ENCODE assay signal across 8 cellular contexts in the genomic region with DNA sequence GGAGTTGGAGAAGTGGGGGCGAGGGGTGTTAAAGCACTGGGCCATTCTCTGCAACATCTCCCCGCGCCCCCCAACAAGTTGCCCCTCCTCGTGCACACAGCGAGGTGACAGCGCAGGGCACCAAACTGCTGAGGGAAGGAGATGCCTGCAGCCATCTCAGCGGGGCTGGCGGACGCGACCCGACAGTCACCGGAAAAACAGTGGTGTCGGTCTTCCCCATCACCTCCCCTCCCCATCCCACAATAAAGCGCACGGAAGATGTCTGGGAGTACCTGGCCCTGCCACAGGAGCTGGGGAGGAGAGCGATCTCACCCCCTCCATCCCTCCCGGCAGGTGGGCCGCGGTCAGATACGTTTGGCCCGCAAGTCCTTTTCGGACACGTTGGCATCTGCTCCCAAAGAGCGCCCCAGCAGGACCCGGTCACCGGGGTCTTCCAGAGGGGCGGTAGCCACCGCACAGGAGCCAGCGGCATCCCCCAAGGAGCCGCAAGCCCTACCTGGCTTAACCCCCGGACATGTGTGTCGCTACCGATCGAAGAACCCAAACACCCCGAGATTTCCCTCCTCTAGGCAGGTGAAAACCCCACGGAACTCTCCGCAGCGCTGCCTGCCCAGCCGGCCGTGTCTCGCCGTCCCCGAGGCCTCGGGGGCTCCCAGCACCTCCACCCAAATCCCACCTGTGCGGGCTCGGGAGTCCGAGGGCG. TPM values are rescaled to one million over a fixed set of nuclear protein-coding genes. Genes with fewer than 3 reads are reported as not detected.
DNase-seq lines count a peak whose midpoint lies in the region; FAIRE-seq and TF ChIP-seq lines count a peak whose summit lies in the region.

No MANE protein-coding gene starts in this region.

- peak overlapping the region in 5 of 8 donors; percentile 15 to 61 (median 38) for H3K4me3 Mint-ChIP-seq in CD4-positive, alpha-beta memory T cell
- H3K4me3 Mint-ChIP-seq in HFFc6 = peak overlapping the region; percentile 98
- H3K4me3 Mint-ChIP-seq in activated naive CD8-positive, alpha-beta T cell = peak overlapping the region; percentile 71

- no peaks in the 10 kb centered on the region for H4K20me1 ChIP-seq in keratinocyte (ENCODE audit: control insufficient read depth, extremely low read depth, insufficient read depth, low read length)

- H3K27me3 Mint-ChIP-seq in CD4-positive, alpha-beta memory T cell = peaks cover 40 to 47% of the 10 kb centered on the region in 2 donors
- no peaks in the 10 kb centered on the region; the same call in 1 of the 2 replicates for H3K27me3 Mint-ChIP-seq in HFFc6 (ENCODE audit: insufficient read depth)
- peaks cover 36% of the 10 kb centered on the region for H3K27me3 Mint-ChIP-seq in activated naive CD8-positive, alpha-beta T cell

- H3K4me1 Mint-ChIP-seq in CD4-positive, alpha-beta memory T cell = peaks cover 0 to 20% (median 8%) of the 10 kb centered on the region in 4 donors
- peaks cover 68% of the 10 kb centered on the region for H3K4me1 Mint-ChIP-seq in HFFc6 (ENCODE audit: low read depth)
- peaks cover 11% of the 10 kb centered on the region for H3K4me1 Mint-ChIP-seq in activated naive CD8-positive, alpha-beta T cell (ENCODE audit: low read depth)

- peak overlapping the region; percentile 72 for H3K9ac ChIP-seq in keratinocyte (ENCODE audit: control insufficient read depth, extremely low read depth, insufficient read depth, low read length)

- CTCF ChIA-PET in CD4-positive, alpha-beta memory T cell (lab: Charles Lee; ENCODE audit: partially characterized antibody) = no interaction called here

- H3K27ac ChIP-seq in CD4-positive, alpha-beta memory T cell (ENCODE audit: low read depth, low read length) = no peak overlapping the region
- H3K27ac ChIP-seq in keratinocyte (ENCODE audit: control insufficient read depth, insufficient read depth, low read length) = peak overlapping the region; percentile 25
- H3K27ac ChIP-seq in testis = peak overlapping the region in 1 of 2 donors; percentile 30

- FAIRE-seq in keratinocyte (lab: Jason Lieb, UNC) = no peak

- peak overlapping the region; percentile 64 for H2AFZ ChIP-seq in keratinocyte (ENCODE audit: control insufficient read depth, low read length)

- no peak for DNase-seq in CD4-positive, alpha-beta memory T cell
- DNase-seq in HFFc6 = no peak
- DNase-seq in keratinocyte (ENCODE audit: low read depth, low spot score) = no peak
- no peak for DNase-seq in testis
- no peak for DNase-seq in SKM-1 treated with dmso at 0.1 percent for 144 hours (lab: John Stamatoyannopoulos, UW; ENCODE audit: unreplicated experiment)
- DNase-seq in occipital lobe (lab: John Stamatoyannopoulos, UW) = no peak
- DNase-seq in activated CD4-positive, CD25-positive, alpha-beta regulatory T cell treated with anti-CD3 and anti-CD28 coated beads, Interleukin-2, amount 50 U/mL, for 72 hours = no peak

- H3K27me3 ChIP-seq in CD4-positive, alpha-beta memory T cell (ENCODE audit: insufficient read depth, low read length) = peaks cover 16% of the 10 kb centered on the region
- H3K27me3 ChIP-seq in keratinocyte (ENCODE audit: control insufficient read depth, extremely low read depth, insufficient read depth, low read length) (no peaks in the 10 kb centered on the region), testis (no peaks in the 10 kb centered on the region)

- H3K9me1 ChIP-seq in keratinocyte (ENCODE audit: control insufficient read depth, extremely low read depth, insufficient read depth, low read length) = no peaks in the 10 kb centered on the region

- no peaks in the 10 kb centered on the region for H3K36me3 Mint-ChIP-seq in CD4-positive, alpha-beta memory T cell
- peaks cover 26% of the 10 kb centered on the region for H3K36me3 Mint-ChIP-seq in HFFc6 (ENCODE audit: low read depth)
- H3K36me3 Mint-ChIP-seq in activated naive CD8-positive, alpha-beta T cell = no peaks in the 10 kb centered on the region

- H3K4me2 ChIP-seq in keratinocyte (ENCODE audit: control insufficient read depth, extremely low read depth, insufficient read depth, low read depth, low read length) = peak overlapping the region; percentile 89

- no peaks in the 10 kb centered on the region for H3K36me3 ChIP-seq in CD4-positive, alpha-beta memory T cell (ENCODE audit: insufficient read depth, low read length)
- H3K36me3 ChIP-seq in keratinocyte (ENCODE audit: control insufficient read depth in 2 of 2, extremely low read depth in 1 of 2, insufficient read depth in 2 of 2, low read length in 2 of 2) (no peaks in the 10 kb centered on the region), testis (ENCODE audit: low read depth, missing control alignments) (no peaks in the 10 kb centered on the region)

- dilution Hi-C loops in keratinocyte (cut with MboI; ENCODE audit: extremely low pct_ligation_motif_present, low sequenced_read_pairs) = no loop called here

- peak overlapping the region in 1 of 7 donors; percentile 25 for H3K27ac Mint-ChIP-seq in CD4-positive, alpha-beta memory T cell
- peak overlapping the region; percentile 44 for H3K27ac Mint-ChIP-seq in HFFc6
- H3K27ac Mint-ChIP-seq in activated naive CD8-positive, alpha-beta T cell = no peak overlapping the region

- peaks cover 0 to 5% (median 0%) of the 10 kb centered on the region in 8 donors for H3K9me3 Mint-ChIP-seq in CD4-positive, alpha-beta memory T cell
- peaks cover 13% of the 10 kb centered on the region; the same call in 1 of the 2 replicates for H3K9me3 Mint-ChIP-seq in HFFc6
- H3K9me3 Mint-ChIP-seq in activated naive CD8-positive, alpha-beta T cell (ENCODE audit: low read depth) = no peaks in the 10 kb centered on the region

- no peaks in the 10 kb centered on the region for H3K9me3 ChIP-seq in CD4-positive, alpha-beta memory T cell (ENCODE audit: control insufficient read depth in 1 of 2, low read length in 2 of 2)
- H3K9me3 ChIP-seq in keratinocyte (ENCODE audit: control insufficient read depth, low read depth, low read length) = no peaks in the 10 kb centered on the region
- H3K9me3 ChIP-seq in testis = no peaks in the 10 kb centered on the region

- H3K4me1 ChIP-seq in CD4-positive, alpha-beta memory T cell (ENCODE audit: insufficient read depth, low read length) = peaks cover 9% of the 10 kb centered on the region
- H3K4me1 ChIP-seq in keratinocyte (ENCODE audit: control insufficient read depth, extremely low read depth, insufficient read depth, low read length) = peaks cover 17% of the 10 kb centered on the region
- peaks cover 13% of the 10 kb centered on the region for H3K4me1 ChIP-seq in testis

- WGBS in testis, 2 donors = 1 to 3% methylated on average over 13 to 37 of the region's 48 CpGs

- H3K79me2 ChIP-seq in keratinocyte (ENCODE audit: control insufficient read depth, insufficient read depth, low read length) = peaks cover 26% of the 10 kb centered on the region

- intact Hi-C loops in CD4-positive, alpha-beta memory T cell (cut with micrococcal nuclease) = no loop called here
- intact Hi-C loops in testis (cut with DNase I; ENCODE audit: low total_unique reads) = no loop called here

- POLR2A ChIA-PET in CD4-positive, alpha-beta memory T cell (lab: Charles Lee; ENCODE audit: partially characterized antibody) = no interaction called here

- TF ChIP-seq CTCF in HFFc6 (IDR thresholded peaks at IDR 0.05) (no peak), keratinocyte (optimal IDR thresholded peaks at IDR 0.05 in 1 of 3, IDR thresholded peaks at IDR 0.05 in 1 of 3, conservative IDR thresholded peaks at IDR 0.05 in 1 of 3; ENCODE audit: extremely low read depth in 1 of 3, insufficient read depth in 2 of 3, low read length in 3 of 3) (no peak), testis (IDR thresholded peaks at IDR 0.05) (no peak)

- TF ChIP-seq POLR2A in testis (IDR thresholded peaks at IDR 0.05) = no peak

- no peak overlapping the region for H3K4me3 ChIP-seq in CD4-positive, alpha-beta memory T cell (ENCODE audit: low read length in 2 of 2)
- H3K4me3 ChIP-seq in keratinocyte (ENCODE audit: control insufficient read depth in 2 of 3, extremely low read depth in 1 of 3, insufficient read depth in 2 of 3, low read depth in 1 of 3, low read length in 3 of 3) = peak overlapping the region; percentile 74 to 86 (median 84)
- H3K4me3 ChIP-seq in testis = peak overlapping the region; percentile 53 to 59

RNA-seq across cellular contexts. Expression of a gene that starts 0.8 kb away (rescaled TPM):
- total RNA-seq in CD4-positive, alpha-beta memory T cell = not detected
- polyA plus RNA-seq in CD4-positive, alpha-beta memory T cell = under 1 TPM in 1 of 2 donors, not detected in 1; 0.24 TPM
- 100 to 1,000 TPM in 3 of 6 experiments, 10 to 100 TPM in 3; 78.8 to 115 (median 94.6) TPM for total RNA-seq in HFFc6 (2021; fragmentation: NEBNext Ultra II Directional; extraction: Animal tissue kit (Norgen Biotek cat#: 25700))
- polyA plus RNA-seq in keratinocyte (14.6 to 20.4 TPM (median 15.7 TPM) in 3 replicates), testis (ENCODE audit: insufficient read depth, low read depth, low replicate concordance) (3.0 TPM)
- polyA plus RNA-seq in keratinocyte (2011; ENCODE audit: low read depth) = 19.7 TPM
- polyA plus RNA-seq in keratinocyte (2011; cell fraction: cytosol; rRNA removed) = 6.4 and 11.7 TPM in 2 replicates
- polyA plus RNA-seq in keratinocyte (2011; cell fraction: nucleus; rRNA removed) = 17.7 and 22.2 TPM in 2 replicates
- polyA plus RNA-seq in keratinocyte (2012; ENCODE audit: low replicate concordance) = 8.7 and 8.9 TPM in 2 replicates
- 8.7 to 37.3 TPM (median 21.5 TPM) in 3 replicates for polyA minus RNA-seq in keratinocyte
- 10.0 TPM for polyA minus RNA-seq in keratinocyte (2011; cell fraction: cytosol; rRNA and poly(A)+ RNA removed)
- 27.5 and 45.5 TPM in 2 replicates for polyA minus RNA-seq in keratinocyte (2011; cell fraction: nucleus; rRNA and poly(A)+ RNA removed)
- total RNA-seq in testis (1 to 10 TPM; 1.6 to 1.7 TPM), occipital lobe (2.5 TPM)

Comparison
In these comparisons a context has a peak if more than half of its experiments do, and no peak if none do; other contexts are left out.
1. H3K4me3 ChIP-seq: peak in keratinocyte (3 of 3) and testis (2 of 2); none in CD4-positive, alpha-beta memory T cell (0 of 2).
2. H3K4me3 Mint-ChIP-seq: peak in every context shown above with its lines; median percentile 98 in HFFc6; 71 in activated naive CD8-positive, alpha-beta T cell; 38 in CD4-positive, alpha-beta memory T cell.
3. RNA of a gene that starts 0.8 kb away (total RNA-seq): 78.8 to 115 TPM in HFFc6; 2.5 TPM in occipital lobe (single experiment), 1.6 to 1.7 TPM in testis and not detected in CD4-positive, alpha-beta memory T cell; every median in the first group is over 10 times any median in the second.